8 cellular contexts compared by ENCODE assay signal in genomic region chr22:50473855-50474671, GRCh38. TPM values are rescaled to one million over a fixed set of nuclear protein-coding genes. Genes with fewer than 3 reads are reported as not detected.
DNase-seq lines count a peak whose midpoint lies in the region; ATAC-seq and TF ChIP-seq lines count a peak whose summit lies in the region.

No MANE protein-coding gene starts in this region.

- peak overlapping the region; percentile 62 for H3K4me3 ChIP-seq in brain microvascular endothelial cell (ENCODE audit: low read depth, low read length)

- H3K9me3 Mint-ChIP-seq in stimulated activated memory B cell treated with anti-CD40 and anti-IgM and Interleukin-4, amounts not matched to agents 10 μg/mL and 1 μg/mL and 100 μg/mL, for 72 hours = no peaks in the 10 kb centered on the region

- peak overlapping the region; percentile 97 for H3K27ac Mint-ChIP-seq in stimulated activated memory B cell treated with anti-CD40 and anti-IgM and Interleukin-4, amounts not matched to agents 10 μg/mL and 1 μg/mL and 100 μg/mL, for 72 hours

- peak overlapping the region; percentile 29 for H3K27ac ChIP-seq in brain microvascular endothelial cell

- no peaks in the 10 kb centered on the region for H3K27me3 ChIP-seq in brain microvascular endothelial cell (replicated peaks)

- no peak for ATAC-seq in stimulated activated memory B cell treated with anti-CD40 and anti-IgM and Interleukin-4, amounts not matched to agents 10 μg/mL and 1 μg/mL and 100 μg/mL, for 72 hours

- DNase-seq in GM10266 (ENCODE audit: extremely low spot score) (no peak), NOMO-1 treated with DMSO at 0.1 percent for 48 hours (lab: John Stamatoyannopoulos, UW; ENCODE audit: unreplicated experiment) (peak; percentile 21), brain microvascular endothelial cell (peak; percentile 55), left kidney (ENCODE audit: low read depth, low spot score) (peak; percentile 61), NCI-H1105 (lab: John Stamatoyannopoulos, UW) (no peak), mucosa of gallbladder (ENCODE audit: low spot score) (no peak), GM19240 (ENCODE audit: insufficient read length, low spot score) (no peak)

- H3K27me3 Mint-ChIP-seq in stimulated activated memory B cell treated with anti-CD40 and anti-IgM and Interleukin-4, amounts not matched to agents 10 μg/mL and 1 μg/mL and 100 μg/mL, for 72 hours = no peaks in the 10 kb centered on the region

- H3K4me1 Mint-ChIP-seq in stimulated activated memory B cell treated with anti-CD40 and anti-IgM and Interleukin-4, amounts not matched to agents 10 μg/mL and 1 μg/mL and 100 μg/mL, for 72 hours = peaks cover 66% of the 10 kb centered on the region

- no peaks in the 10 kb centered on the region for H3K36me3 ChIP-seq in brain microvascular endothelial cell (replicated peaks)

- H3K4me3 Mint-ChIP-seq in stimulated activated memory B cell treated with anti-CD40 and anti-IgM and Interleukin-4, amounts not matched to agents 10 μg/mL and 1 μg/mL and 100 μg/mL, for 72 hours = peak overlapping the region; percentile 93

- TF ChIP-seq CTCF in GM10266 (IDR thresholded peaks at IDR 0.05; ENCODE audit: control insufficient read depth, insufficient read depth, low read depth, missing control alignments) = peak; percentile 6
- TF ChIP-seq CTCF in brain microvascular endothelial cell (IDR thresholded peaks at IDR 0.05; ENCODE audit: low read depth, low read length, missing control alignments) = no peak

- peaks cover 6% of the 10 kb centered on the region for H3K36me3 Mint-ChIP-seq in stimulated activated memory B cell treated with anti-CD40 and anti-IgM and Interleukin-4, amounts not matched to agents 10 μg/mL and 1 μg/mL and 100 μg/mL, for 72 hours

- in situ Hi-C loops in brain microvascular endothelial cell (cut with HindIII; ENCODE audit: low pct_ligation_motif_present, low sequenced_read_pairs) = no loop called here

RNA-seq across cellular contexts. Expression of gene SBF1, which starts 0.8 kb away (rescaled TPM):
- total RNA-seq in mucosa of gallbladder = 95.8 TPM

RNA-seq across cellular contexts. Expression of gene ADM2, which starts 7.3 kb away (rescaled TPM):
- total RNA-seq in mucosa of gallbladder = 5.1 TPM

RNA-seq across cellular contexts. Expression of gene MIOX, which starts 12.6 kb away (rescaled TPM):
- 1.6 TPM for total RNA-seq in mucosa of gallbladder

RNA-seq across cellular contexts. Expression of gene LMF2, which starts 33.4 kb away (rescaled TPM):
- 89.1 TPM for total RNA-seq in mucosa of gallbladder

RNA-seq across cellular contexts. Expression of gene NCAPH2, which starts 34.0 kb away (rescaled TPM):
- total RNA-seq in mucosa of gallbladder = 35.2 TPM

Comparison
In these comparisons a context has a peak if more than half of its experiments do, and no peak if none do; other contexts are left out.
1. DNase-seq: peak in NOMO-1 treated with DMSO at 0.1 percent for 48 hours (single experiment), brain microvascular endothelial cell (single experiment) and left kidney (single experiment); none in GM10266 (single experiment), NCI-H1105 (single experiment), mucosa of gallbladder (single experiment) and GM19240 (single experiment).